ENCODE assay signal across 1 cellular context in genomic region chr17:68950725-68951124, GRCh38.
TF ChIP-seq lines count a peak whose summit lies in the region.

No MANE protein-coding gene starts in this region.

TF ChIP-seq in H1, 55 proteins besides CTCF, POLR2A, EP300 and RAD21:
- TF ChIP-seq SIRT6 (IDR thresholded peaks at IDR 0.05; ENCODE audit: low read length) (no peak), CHD7 (IDR thresholded peaks at IDR 0.05; ENCODE audit: insufficient replicate concordance, low read length) (no peak), CREB1 (IDR thresholded peaks at IDR 0.05) (no peak), BACH1 (IDR thresholded peaks at IDR 0.05; ENCODE audit: low read length) (no peak), RNF2 (IDR thresholded peaks at IDR 0.05; ENCODE audit: borderline replicate concordance, low read depth, low read length, missing control alignments, poor library complexity, severe bottlenecking) (no peak), GTF2F1 (IDR thresholded peaks at IDR 0.05; ENCODE audit: borderline replicate concordance, low read depth, low read length) (no peak), RFX5 (IDR thresholded peaks at IDR 0.05; ENCODE audit: borderline replicate concordance, low read depth, low read length) (no peak)
TF ChIP-seq in H1: peak in this region for 0.
